1 cellular context compared by ENCODE assay signal in the genomic region with DNA sequence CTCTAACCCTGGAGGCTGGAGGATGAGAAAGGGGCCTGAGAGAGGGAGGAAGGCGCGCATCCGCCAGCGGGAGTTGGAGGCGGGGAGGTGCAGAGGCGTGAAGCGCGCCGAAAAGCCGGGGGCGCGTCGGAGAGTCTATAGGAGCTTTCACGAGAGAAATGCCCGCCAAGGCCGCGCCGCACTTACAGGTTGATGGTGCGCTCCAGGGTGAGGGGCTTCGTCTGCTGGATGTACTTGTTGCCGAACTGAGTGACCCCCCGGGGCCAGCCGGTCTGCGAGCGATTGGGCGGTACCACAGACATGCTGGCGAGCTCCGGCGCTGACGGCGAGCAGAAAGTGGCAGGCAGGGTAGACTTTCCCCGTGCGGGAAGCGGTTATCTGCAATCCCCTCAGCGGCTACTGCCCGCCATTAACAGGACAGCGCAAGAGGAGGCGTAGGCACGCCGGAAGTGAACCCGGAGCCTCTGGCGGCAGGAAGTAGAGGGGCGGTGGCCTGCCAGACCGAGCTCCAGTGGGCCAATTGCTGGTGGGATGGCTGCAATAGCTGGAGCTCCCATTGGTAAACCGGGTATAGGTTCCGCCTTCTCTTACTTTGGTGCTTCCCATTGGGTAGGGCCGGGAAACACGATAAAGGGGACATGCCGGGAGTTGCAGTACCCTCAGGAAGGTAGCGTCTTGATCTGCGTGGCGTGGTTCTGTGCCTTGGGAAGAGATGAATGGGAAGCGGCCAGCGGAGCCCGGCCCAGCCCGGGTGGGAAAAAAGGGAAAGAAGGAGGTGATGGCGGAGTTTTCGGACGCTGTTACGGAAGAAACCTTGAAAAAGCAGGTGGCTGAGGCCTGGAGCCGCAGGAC.
TF ChIP-seq lines count a peak whose summit lies in the region.

A gene (minus strand): TSS at position 432 of the 852 bp plus-strand sequence. CDS start 130 bp downstream, at position 302.
A gene (plus strand): TSS at position 654 of the 852 bp plus-strand sequence. CDS start 59 bp downstream, at position 713.

TF ChIP-seq in HepG2, 621 proteins besides CTCF, POLR2A, EP300 and RAD21 (continued from another document and continues in another):
- TF ChIP-seq, protein P1, sequence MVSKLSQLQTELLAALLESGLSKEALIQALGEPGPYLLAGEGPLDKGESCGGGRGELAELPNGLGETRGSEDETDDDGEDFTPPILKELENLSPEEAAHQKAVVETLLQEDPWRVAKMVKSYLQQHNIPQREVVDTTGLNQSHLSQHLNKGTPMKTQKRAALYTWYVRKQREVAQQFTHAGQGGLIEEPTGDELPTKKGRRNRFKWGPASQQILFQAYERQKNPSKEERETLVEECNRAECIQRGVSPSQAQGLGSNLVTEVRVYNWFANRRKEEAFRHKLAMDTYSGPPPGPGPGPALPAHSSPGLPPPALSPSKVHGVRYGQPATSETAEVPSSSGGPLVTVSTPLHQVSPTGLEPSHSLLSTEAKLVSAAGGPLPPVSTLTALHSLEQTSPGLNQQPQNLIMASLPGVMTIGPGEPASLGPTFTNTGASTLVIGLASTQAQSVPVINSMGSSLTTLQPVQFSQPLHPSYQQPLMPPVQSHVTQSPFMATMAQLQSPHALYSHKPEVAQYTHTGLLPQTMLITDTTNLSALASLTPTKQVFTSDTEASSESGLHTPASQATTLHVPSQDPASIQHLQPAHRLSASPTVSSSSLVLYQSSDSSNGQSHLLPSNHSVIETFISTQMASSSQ (IDR thresholded peaks at IDR 0.05; ENCODE audit: low read depth) = no peak
- TF ChIP-seq, protein P1 (CRISPR knock-in tag; IDR thresholded peaks at IDR 0.05; ENCODE audit: borderline replicate concordance) = no peak
- no peak for TF ChIP-seq NONO (IDR thresholded peaks at IDR 0.05)
- peak; percentile 82 for TF ChIP-seq NONO (CRISPR knock-in tag; conservative IDR thresholded peaks at IDR 0.05)
- 0 out of 2 replicates have a peak, but pooled peaks have one; percentile 66 for TF ChIP-seq WIZ (CRISPR knock-in tag; IDR thresholded peaks at IDR 0.05)
- peak; percentile 8; the same call in 1 of the 2 replicates for TF ChIP-seq TARDBP (CRISPR knock-in tag; IDR thresholded peaks at IDR 0.05)
- TF ChIP-seq, protein P2, sequence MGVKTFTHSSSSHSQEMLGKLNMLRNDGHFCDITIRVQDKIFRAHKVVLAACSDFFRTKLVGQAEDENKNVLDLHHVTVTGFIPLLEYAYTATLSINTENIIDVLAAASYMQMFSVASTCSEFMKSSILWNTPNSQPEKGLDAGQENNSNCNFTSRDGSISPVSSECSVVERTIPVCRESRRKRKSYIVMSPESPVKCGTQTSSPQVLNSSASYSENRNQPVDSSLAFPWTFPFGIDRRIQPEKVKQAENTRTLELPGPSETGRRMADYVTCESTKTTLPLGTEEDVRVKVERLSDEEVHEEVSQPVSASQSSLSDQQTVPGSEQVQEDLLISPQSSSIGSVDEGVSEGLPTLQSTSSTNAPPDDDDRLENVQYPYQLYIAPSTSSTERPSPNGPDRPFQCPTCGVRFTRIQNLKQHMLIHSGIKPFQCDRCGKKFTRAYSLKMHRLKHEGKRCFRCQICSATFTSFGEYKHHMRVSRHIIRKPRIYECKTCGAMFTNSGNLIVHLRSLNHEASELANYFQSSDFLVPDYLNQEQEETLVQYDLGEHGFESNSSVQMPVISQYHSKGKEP (CRISPR knock-in tag; IDR thresholded peaks at IDR 0.05) = no peak
- TF ChIP-seq IRX3 (CRISPR knock-in tag; IDR thresholded peaks at IDR 0.05; ENCODE audit: borderline replicate concordance, low read depth) = no peak
- TF ChIP-seq ZSCAN22 (CRISPR knock-in tag; IDR thresholded peaks at IDR 0.05) = no peak
- TF ChIP-seq, protein P3, sequence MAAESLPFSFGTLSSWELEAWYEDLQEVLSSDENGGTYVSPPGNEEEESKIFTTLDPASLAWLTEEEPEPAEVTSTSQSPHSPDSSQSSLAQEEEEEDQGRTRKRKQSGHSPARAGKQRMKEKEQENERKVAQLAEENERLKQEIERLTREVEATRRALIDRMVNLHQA (CRISPR knock-in tag; IDR thresholded peaks at IDR 0.05) = no peak
- peak; percentile 70 for TF ChIP-seq ZNF446 (CRISPR knock-in tag; IDR thresholded peaks at IDR 0.05)
- TF ChIP-seq, protein P4, sequence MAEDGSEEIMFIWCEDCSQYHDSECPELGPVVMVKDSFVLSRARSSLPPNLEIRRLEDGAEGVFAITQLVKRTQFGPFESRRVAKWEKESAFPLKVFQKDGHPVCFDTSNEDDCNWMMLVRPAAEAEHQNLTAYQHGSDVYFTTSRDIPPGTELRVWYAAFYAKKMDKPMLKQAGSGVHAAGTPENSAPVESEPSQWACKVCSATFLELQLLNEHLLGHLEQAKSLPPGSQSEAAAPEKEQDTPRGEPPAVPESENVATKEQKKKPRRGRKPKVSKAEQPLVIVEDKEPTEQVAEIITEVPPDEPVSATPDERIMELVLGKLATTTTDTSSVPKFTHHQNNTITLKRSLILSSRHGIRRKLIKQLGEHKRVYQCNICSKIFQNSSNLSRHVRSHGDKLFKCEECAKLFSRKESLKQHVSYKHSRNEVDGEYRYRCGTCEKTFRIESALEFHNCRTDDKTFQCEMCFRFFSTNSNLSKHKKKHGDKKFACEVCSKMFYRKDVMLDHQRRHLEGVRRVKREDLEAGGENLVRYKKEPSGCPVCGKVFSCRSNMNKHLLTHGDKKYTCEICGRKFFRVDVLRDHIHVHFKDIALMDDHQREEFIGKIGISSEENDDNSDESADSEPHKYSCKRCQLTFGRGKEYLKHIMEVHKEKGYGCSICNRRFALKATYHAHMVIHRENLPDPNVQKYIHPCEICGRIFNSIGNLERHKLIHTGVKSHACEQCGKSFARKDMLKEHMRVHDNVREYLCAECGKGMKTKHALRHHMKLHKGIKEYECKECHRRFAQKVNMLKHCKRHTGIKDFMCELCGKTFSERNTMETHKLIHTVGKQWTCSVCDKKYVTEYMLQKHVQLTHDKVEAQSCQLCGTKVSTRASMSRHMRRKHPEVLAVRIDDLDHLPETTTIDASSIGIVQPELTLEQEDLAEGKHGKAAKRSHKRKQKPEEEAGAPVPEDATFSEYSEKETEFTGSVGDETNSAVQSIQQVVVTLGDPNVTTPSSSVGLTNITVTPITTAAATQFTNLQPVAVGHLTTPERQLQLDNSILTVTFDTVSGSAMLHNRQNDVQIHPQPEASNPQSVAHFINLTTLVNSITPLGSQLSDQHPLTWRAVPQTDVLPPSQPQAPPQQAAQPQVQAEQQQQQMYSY (CRISPR knock-in tag; IDR thresholded peaks at IDR 0.05) = no peak
- no peak for TF ChIP-seq JARID2 (CRISPR knock-in tag; IDR thresholded peaks at IDR 0.05; ENCODE audit: insufficient replicate concordance)
- no peak; the same call in 1 of the 2 replicates for TF ChIP-seq KLF11 (CRISPR knock-in tag; IDR thresholded peaks at IDR 0.05)
- peak; percentile 13; the same call in 1 of the 2 replicates for TF ChIP-seq NR2F2 (IDR thresholded peaks at IDR 0.05; ENCODE audit: borderline replicate concordance, low read depth)
- no peak for TF ChIP-seq PAWR (CRISPR knock-in tag; IDR thresholded peaks at IDR 0.05; ENCODE audit: borderline replicate concordance)
- peak; percentile 91; the same call in 1 of the 2 replicates for TF ChIP-seq ZFP82 (CRISPR knock-in tag; IDR thresholded peaks at IDR 0.05; ENCODE audit: borderline replicate concordance)
- TF ChIP-seq, protein P5, sequence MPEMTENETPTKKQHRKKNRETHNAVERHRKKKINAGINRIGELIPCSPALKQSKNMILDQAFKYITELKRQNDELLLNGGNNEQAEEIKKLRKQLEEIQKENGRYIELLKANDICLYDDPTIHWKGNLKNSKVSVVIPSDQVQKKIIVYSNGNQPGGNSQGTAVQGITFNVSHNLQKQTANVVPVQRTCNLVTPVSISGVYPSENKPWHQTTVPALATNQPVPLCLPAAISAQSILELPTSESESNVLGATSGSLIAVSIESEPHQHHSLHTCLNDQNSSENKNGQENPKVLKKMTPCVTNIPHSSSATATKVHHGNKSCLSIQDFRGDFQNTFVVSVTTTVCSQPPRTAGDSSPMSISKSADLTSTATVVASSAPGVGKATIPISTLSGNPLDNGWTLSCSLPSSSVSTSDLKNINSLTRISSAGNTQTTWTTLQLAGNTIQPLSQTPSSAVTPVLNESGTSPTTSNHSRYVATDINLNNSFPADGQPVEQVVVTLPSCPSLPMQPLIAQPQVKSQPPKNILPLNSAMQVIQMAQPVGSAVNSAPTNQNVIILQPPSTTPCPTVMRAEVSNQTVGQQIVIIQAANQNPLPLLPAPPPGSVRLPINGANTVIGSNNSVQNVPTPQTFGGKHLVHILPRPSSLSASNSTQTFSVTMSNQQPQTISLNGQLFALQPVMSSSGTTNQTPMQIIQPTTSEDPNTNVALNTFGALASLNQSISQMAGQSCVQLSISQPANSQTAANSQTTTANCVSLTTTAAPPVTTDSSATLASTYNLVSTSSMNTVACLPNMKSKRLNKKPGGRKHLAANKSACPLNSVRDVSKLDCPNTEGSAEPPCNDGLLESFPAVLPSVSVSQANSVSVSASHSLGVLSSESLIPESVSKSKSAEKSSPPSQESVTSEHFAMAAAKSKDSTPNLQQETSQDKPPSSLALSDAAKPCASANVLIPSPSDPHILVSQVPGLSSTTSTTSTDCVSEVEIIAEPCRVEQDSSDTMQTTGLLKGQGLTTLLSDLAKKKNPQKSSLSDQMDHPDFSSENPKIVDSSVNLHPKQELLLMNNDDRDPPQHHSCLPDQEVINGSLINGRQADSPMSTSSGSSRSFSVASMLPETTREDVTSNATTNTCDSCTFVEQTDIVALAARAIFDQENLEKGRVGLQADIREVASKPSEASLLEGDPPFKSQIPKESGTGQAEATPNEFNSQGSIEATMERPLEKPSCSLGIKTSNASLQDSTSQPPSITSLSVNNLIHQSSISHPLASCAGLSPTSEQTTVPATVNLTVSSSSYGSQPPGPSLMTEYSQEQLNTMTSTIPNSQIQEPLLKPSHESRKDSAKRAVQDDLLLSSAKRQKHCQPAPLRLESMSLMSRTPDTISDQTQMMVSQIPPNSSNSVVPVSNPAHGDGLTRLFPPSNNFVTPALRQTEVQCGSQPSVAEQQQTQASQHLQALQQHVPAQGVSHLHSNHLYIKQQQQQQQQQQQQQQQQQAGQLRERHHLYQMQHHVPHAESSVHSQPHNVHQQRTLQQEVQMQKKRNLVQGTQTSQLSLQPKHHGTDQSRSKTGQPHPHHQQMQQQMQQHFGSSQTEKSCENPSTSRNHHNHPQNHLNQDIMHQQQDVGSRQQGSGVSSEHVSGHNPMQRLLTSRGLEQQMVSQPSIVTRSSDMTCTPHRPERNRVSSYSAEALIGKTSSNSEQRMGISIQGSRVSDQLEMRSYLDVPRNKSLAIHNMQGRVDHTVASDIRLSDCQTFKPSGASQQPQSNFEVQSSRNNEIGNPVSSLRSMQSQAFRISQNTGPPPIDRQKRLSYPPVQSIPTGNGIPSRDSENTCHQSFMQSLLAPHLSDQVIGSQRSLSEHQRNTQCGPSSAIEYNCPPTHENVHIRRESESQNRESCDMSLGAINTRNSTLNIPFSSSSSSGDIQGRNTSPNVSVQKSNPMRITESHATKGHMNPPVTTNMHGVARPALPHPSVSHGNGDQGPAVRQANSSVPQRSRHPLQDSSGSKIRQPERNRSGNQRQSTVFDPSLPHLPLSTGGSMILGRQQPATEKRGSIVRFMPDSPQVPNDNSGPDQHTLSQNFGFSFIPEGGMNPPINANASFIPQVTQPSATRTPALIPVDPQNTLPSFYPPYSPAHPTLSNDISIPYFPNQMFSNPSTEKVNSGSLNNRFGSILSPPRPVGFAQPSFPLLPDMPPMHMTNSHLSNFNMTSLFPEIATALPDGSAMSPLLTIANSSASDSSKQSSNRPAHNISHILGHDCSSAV (CRISPR knock-in tag; IDR thresholded peaks at IDR 0.05; ENCODE audit: borderline replicate concordance) = no peak
- TF ChIP-seq, protein P6, sequence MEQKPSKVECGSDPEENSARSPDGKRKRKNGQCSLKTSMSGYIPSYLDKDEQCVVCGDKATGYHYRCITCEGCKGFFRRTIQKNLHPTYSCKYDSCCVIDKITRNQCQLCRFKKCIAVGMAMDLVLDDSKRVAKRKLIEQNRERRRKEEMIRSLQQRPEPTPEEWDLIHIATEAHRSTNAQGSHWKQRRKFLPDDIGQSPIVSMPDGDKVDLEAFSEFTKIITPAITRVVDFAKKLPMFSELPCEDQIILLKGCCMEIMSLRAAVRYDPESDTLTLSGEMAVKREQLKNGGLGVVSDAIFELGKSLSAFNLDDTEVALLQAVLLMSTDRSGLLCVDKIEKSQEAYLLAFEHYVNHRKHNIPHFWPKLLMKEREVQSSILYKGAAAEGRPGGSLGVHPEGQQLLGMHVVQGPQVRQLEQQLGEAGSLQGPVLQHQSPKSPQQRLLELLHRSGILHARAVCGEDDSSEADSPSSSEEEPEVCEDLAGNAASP (CRISPR knock-in tag; IDR thresholded peaks at IDR 0.05; ENCODE audit: borderline replicate concordance) = 0 out of 2 replicates have a peak, but pooled peaks have one; percentile 10
- TF ChIP-seq ZNF737 (CRISPR knock-in tag; IDR thresholded peaks at IDR 0.05; ENCODE audit: borderline replicate concordance) = 0 out of 2 replicates have a peak, but pooled peaks have one; percentile 75
- no peak for TF ChIP-seq ZNF572 (CRISPR knock-in tag; IDR thresholded peaks at IDR 0.05)
- TF ChIP-seq RFXAP (CRISPR knock-in tag; IDR thresholded peaks at IDR 0.05; ENCODE audit: borderline replicate concordance) = peak; percentile 85
- no peak for TF ChIP-seq FOXP1 (IDR thresholded peaks at IDR 0.05)
- no peak for TF ChIP-seq FOXP1 (CRISPR knock-in tag; IDR thresholded peaks at IDR 0.05)
- TF ChIP-seq ZNF10 (CRISPR knock-in tag; IDR thresholded peaks at IDR 0.05; ENCODE audit: borderline replicate concordance, low read depth) = no peak
- TF ChIP-seq IKZF1 (IDR thresholded peaks at IDR 0.05) = no peak
- TF ChIP-seq ZNF644 (CRISPR knock-in tag; IDR thresholded peaks at IDR 0.05; ENCODE audit: low read depth) = no peak
- TF ChIP-seq NFRKB (IDR thresholded peaks at IDR 0.05) = no peak
- no peak for TF ChIP-seq ZNF225 (CRISPR knock-in tag; IDR thresholded peaks at IDR 0.05)
- TF ChIP-seq, protein P7, sequence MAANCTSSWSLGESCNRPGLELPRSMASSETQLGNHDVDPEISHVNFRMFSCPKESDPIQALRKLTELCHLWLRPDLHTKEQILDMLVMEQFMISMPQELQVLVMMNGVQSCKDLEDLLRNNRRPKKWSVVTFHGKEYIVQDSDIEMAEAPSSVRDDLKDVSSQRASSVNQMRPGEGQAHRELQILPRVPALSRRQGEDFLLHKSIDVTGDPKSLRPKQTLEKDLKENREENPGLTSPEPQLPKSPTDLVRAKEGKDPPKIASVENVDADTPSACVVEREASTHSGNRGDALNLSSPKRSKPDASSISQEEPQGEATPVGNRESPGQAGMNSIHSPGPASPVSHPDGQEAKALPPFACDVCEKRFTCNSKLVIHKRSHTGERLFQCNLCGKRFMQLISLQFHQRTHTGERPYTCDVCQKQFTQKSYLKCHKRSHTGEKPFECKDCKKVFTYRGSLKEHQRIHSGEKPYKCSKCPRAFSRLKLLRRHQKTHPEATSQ (CRISPR knock-in tag; IDR thresholded peaks at IDR 0.05; ENCODE audit: borderline replicate concordance) = no peak; the same call in 1 of the 2 replicates
- TF ChIP-seq FOXK2 (IDR thresholded peaks at IDR 0.05) = peak; percentile 41; the same call in 1 of the 2 replicates
- no peak; the same call in 1 of the 2 replicates for TF ChIP-seq ZNF629 (CRISPR knock-in tag; conservative IDR thresholded peaks at IDR 0.05)
- no peak for TF ChIP-seq CCAR2 (optimal IDR thresholded peaks at IDR 0.05; ENCODE audit: low read depth, low read length)
